In genomic region chr2:229852565-229852964, GRCh38 we compare ENCODE assay signal across 9 cellular contexts.
DNase-seq lines count a peak whose midpoint lies in the region; TF ChIP-seq lines count a peak whose summit lies in the region.
"Had no signal": no experiment of that assay in that cellular context is flagged by ENCODE, and none has a peak within 500 bp of the region (broad histone marks: within the 10 kb centered on the region; RNA-seq: fewer than 3 reads in every experiment).

No MANE protein-coding gene starts in this region.

- DNase-seq in NCI-H748 treated with DMSO at 0.1 percent for 48 hours (lab: John Stamatoyannopoulos, UW), result peak; percentile 1
- no peak for DNase-seq in NCI-H748 (lab: John Stamatoyannopoulos, UW; ENCODE audit: unreplicated experiment)
- peak; percentile 39 to 61 for DNase-seq in Kasumi-1 (lab: John Stamatoyannopoulos, UW)
- DNase-seq in activated effector memory CD4-positive, alpha-beta T cell treated with anti-CD3 and anti-CD28 coated beads, Interleukin-2, amount 50 U/mL, for 16 hours, result peak; percentile 80
- peak; percentile 66 for DNase-seq in kidney tubule cell (ENCODE audit: low spot score)
- no peak for DNase-seq in BE2C
- no peak for DNase-seq in OCI-M2 (lab: John Stamatoyannopoulos, UW; ENCODE audit: unreplicated experiment)
- DNase-seq in NCI-H2227 treated with DMSO at 0.1 percent for 48 hours (lab: John Stamatoyannopoulos, UW), result no peak

- H3K4me3 ChIP-seq in BE2C (ENCODE audit: low read depth, low read length), result no peak overlapping the region
- H3K4me3 ChIP-seq: A549 had no signal

- H3K4me1 ChIP-seq in BE2C, result no peaks in the 10 kb centered on the region; the same call in 1 of the 2 replicates
- H3K4me1 ChIP-seq: A549 had no signal

- no peaks in the 10 kb centered on the region for H3K27me3 ChIP-seq in BE2C

- no peaks in the 10 kb centered on the region for H3K9me3 ChIP-seq in BE2C
- H3K9me3 ChIP-seq: A549 had no signal

- TF ChIP-seq CTCF in BE2C (IDR thresholded peaks at IDR 0.05; ENCODE audit: low read depth, low read length), result no peak

- H3K36me3 ChIP-seq in BE2C, result peaks cover 16% of the 10 kb centered on the region

Comparison
In these comparisons a context has a peak if more than half of its experiments do, and no peak if none do; other contexts are left out.
1. DNase-seq: peak in NCI-H748 treated with DMSO at 0.1 percent for 48 hours (single experiment), Kasumi-1 (2 of 2), activated effector memory CD4-positive, alpha-beta T cell treated with anti-CD3 and anti-CD28 coated beads, Interleukin-2, amount 50 U/mL, for 16 hours (single experiment) and kidney tubule cell (single experiment); none in NCI-H748 (single experiment), BE2C (single experiment), OCI-M2 (single experiment) and NCI-H2227 treated with DMSO at 0.1 percent for 48 hours (single experiment).